21 cellular contexts compared by ENCODE assay signal in genomic region chr17:82608816-82609215, GRCh38.
"Had no signal": no experiment of that assay in that cellular context is flagged by ENCODE, and none has a peak within 500 bp of the region (broad histone marks: within the 10 kb centered on the region; RNA-seq: fewer than 3 reads in every experiment).

No MANE protein-coding gene starts in this region.

- ATAC-seq: effector memory CD8-positive, alpha-beta T cell; gastrocnemius medialis; left lobe of liver; stimulated activated naive B cell treated with anti-CD40 and anti-IgM and Interleukin-4, amounts not matched to agents 10 μg/mL and 1 μg/mL and 100 μg/mL, for 72 hours had no signal

- DNase-seq: activated CD4-positive, alpha-beta T cell treated with anti-CD3 and anti-CD28 coated beads, Interleukin-2, amount 10 ng/mL, durations not matched to agents 7 days and 5 days; activated CD8-positive, alpha-beta memory T cell treated with anti-CD3 and anti-CD28 coated beads for 24 hours; activated naive CD4-positive, alpha-beta T cell treated with anti-CD3 and anti-CD28 coated beads, Interleukin-2, amount 50 U/mL, for 16 hours; activated T-cell treated with anti-CD3 and anti-CD28 coated beads for 4 hours; amniotic stem cell; brain microvascular endothelial cell; cerebellar nuclear complex; effector memory CD8-positive, alpha-beta T cell; gastrocnemius medialis; mammary epithelial cell; naive B cell; retina; stimulated activated CD4-positive, alpha-beta T cell treated with anti-CD3 and anti-CD28 coated beads, Interleukin-2, amount 100 ng/mL, for 48 hours; stimulated activated naive B cell treated with anti-CD40 and anti-IgM and Interleukin-4, amounts not matched to agents 10 μg/mL and 1 μg/mL and 100 μg/mL, for 72 hours; transverse colon; WERI-Rb-1 had no signal

- H3K27me3 Mint-ChIP-seq: activated CD4-positive, alpha-beta T cell treated with anti-CD3 and anti-CD28 coated beads, Interleukin-2, amount 10 ng/mL, durations not matched to agents 7 days and 5 days; dendritic cell treated with granulocyte-macrophage colony-stimulating factor and Interleukin-4, amounts not matched to agents 40 ng/mL and 50 ng/mL, for 4 days; effector memory CD8-positive, alpha-beta T cell; naive B cell; stimulated activated naive B cell treated with anti-CD40 and anti-IgM and Interleukin-4, amounts not matched to agents 10 μg/mL and 1 μg/mL and 100 μg/mL, for 72 hours had no signal

- H3K4me3 Mint-ChIP-seq: activated CD4-positive, alpha-beta T cell treated with anti-CD3 and anti-CD28 coated beads, Interleukin-2, amount 10 ng/mL, durations not matched to agents 7 days and 5 days; dendritic cell treated with granulocyte-macrophage colony-stimulating factor and Interleukin-4, amounts not matched to agents 40 ng/mL and 50 ng/mL, for 4 days; effector memory CD8-positive, alpha-beta T cell; naive B cell; stimulated activated naive B cell treated with anti-CD40 and anti-IgM and Interleukin-4, amounts not matched to agents 10 μg/mL and 1 μg/mL and 100 μg/mL, for 72 hours had no signal

- H3K27ac Mint-ChIP-seq: activated T-helper 2 cell treated with anti-CD3 and anti-CD28 coated beads, Interferon-gamma antibody, Interleukin-2, Interleukin-4, amounts not matched to agents 10 μg/mL and 5 μg/mL and 100 μg/mL, durations not matched to agents 14 hours and 24 hours and 36 hours; dendritic cell treated with granulocyte-macrophage colony-stimulating factor and Interleukin-4, amounts not matched to agents 40 ng/mL and 50 ng/mL, for 4 days; stimulated activated naive B cell treated with anti-CD40 and anti-IgM and Interleukin-4, amounts not matched to agents 10 μg/mL and 1 μg/mL and 100 μg/mL, for 72 hours had no signal

- H3K9me3 Mint-ChIP-seq: activated CD4-positive, alpha-beta T cell treated with anti-CD3 and anti-CD28 coated beads, Interleukin-2, amount 10 ng/mL, durations not matched to agents 7 days and 5 days; activated T-helper 2 cell treated with anti-CD3 and anti-CD28 coated beads, Interferon-gamma antibody, Interleukin-2, Interleukin-4, amounts not matched to agents 10 μg/mL and 5 μg/mL and 100 μg/mL, durations not matched to agents 14 hours and 24 hours and 36 hours; dendritic cell treated with granulocyte-macrophage colony-stimulating factor and Interleukin-4, amounts not matched to agents 40 ng/mL and 50 ng/mL, for 4 days; effector memory CD8-positive, alpha-beta T cell; naive B cell; stimulated activated naive B cell treated with anti-CD40 and anti-IgM and Interleukin-4, amounts not matched to agents 10 μg/mL and 1 μg/mL and 100 μg/mL, for 72 hours had no signal

- H3K27ac ChIP-seq: brain microvascular endothelial cell, gastrocnemius medialis, parathyroid adenoma, SK-N-MC, transverse colon, WERI-Rb-1 had no signal
